ENCODE assay signal across 29 cellular contexts in genomic region chr6:41709375-41709774, GRCh38. TPM values are rescaled to one million over a fixed set of nuclear protein-coding genes. Genes with fewer than 3 reads are reported as not detected.
"Had no signal": no experiment of that assay in that cellular context is flagged by ENCODE, and none has a peak within 500 bp of the region (broad histone marks: within the 10 kb centered on the region; RNA-seq: fewer than 3 reads in every experiment).

No MANE protein-coding gene starts in this region.

- ATAC-seq: effector memory CD8-positive, alpha-beta T cell; gastrocnemius medialis; left cardiac atrium; naive thymus-derived CD8-positive, alpha-beta T cell; pancreas; T-helper 17 cell had no signal

- H3K4me3 Mint-ChIP-seq: activated CD4-positive, alpha-beta memory T cell treated with anti-CD3 and anti-CD28 coated beads, Interleukin-2, amount 10 ng/mL, durations not matched to agents 7 days and 5 days; activated CD4-positive, alpha-beta T cell treated with anti-CD3 and anti-CD28 coated beads, Interleukin-2, amount 10 ng/mL, durations not matched to agents 7 days and 5 days; activated naive CD4-positive, alpha-beta T cell treated with anti-CD3 and anti-CD28 coated beads, Interleukin-2, amount 10 ng/mL, durations not matched to agents 7 days and 5 days; activated T-cell treated with anti-CD3 and anti-CD28 coated beads, Interleukin-2, amount 50 U/mL, for 24 hours; effector memory CD8-positive, alpha-beta T cell; neural crest cell; T-helper 17 cell had no signal

- H3K9me3 Mint-ChIP-seq: activated CD4-positive, alpha-beta memory T cell treated with anti-CD3 and anti-CD28 coated beads, Interleukin-2, amount 10 ng/mL, durations not matched to agents 7 days and 5 days; activated CD4-positive, alpha-beta T cell treated with anti-CD3 and anti-CD28 coated beads, Interleukin-2, amount 10 ng/mL, durations not matched to agents 7 days and 5 days; activated naive CD4-positive, alpha-beta T cell treated with anti-CD3 and anti-CD28 coated beads, Interleukin-2, amount 10 ng/mL, durations not matched to agents 7 days and 5 days; activated T-cell treated with anti-CD3 and anti-CD28 coated beads, Interleukin-2, amount 50 U/mL, for 24 hours; effector memory CD8-positive, alpha-beta T cell; naive thymus-derived CD8-positive, alpha-beta T cell; neural crest cell had no signal

- H3K36me3 ChIP-seq: colonic mucosa, gastrocnemius medialis, pancreas, prostate gland, sigmoid colon had no signal

- H3K4me3 ChIP-seq: colonic mucosa, gastrocnemius medialis, pancreas, prostate gland, sigmoid colon, testis had no signal

- H3K4me1 Mint-ChIP-seq: neural crest cell had no signal

- H3K9me3 ChIP-seq: colonic mucosa, gastrocnemius medialis, pancreas, prostate gland, sigmoid colon, testis had no signal

- H3K27me3 ChIP-seq: colonic mucosa, gastrocnemius medialis, pancreas, sigmoid colon, testis had no signal

- DNase-seq: activated CD4-positive, alpha-beta memory T cell treated with anti-CD3 and anti-CD28 coated beads, Interleukin-2, amount 10 ng/mL, durations not matched to agents 7 days and 5 days; activated CD4-positive, alpha-beta T cell treated with anti-CD3 and anti-CD28 coated beads for 1 hour; activated CD4-positive, alpha-beta T cell treated with anti-CD3 and anti-CD28 coated beads, Interleukin-2, amount 10 ng/mL, durations not matched to agents 7 days and 5 days; activated CD8-positive, alpha-beta memory T cell treated with anti-CD3 and anti-CD28 coated beads, Interleukin-2, amount 50 U/mL, for 48 hours; activated gamma-delta T cell; activated naive CD4-positive, alpha-beta T cell treated with anti-CD3 and anti-CD28 coated beads, Interleukin-2, amount 10 ng/mL, durations not matched to agents 7 days and 5 days; activated T-cell treated with anti-CD3 and anti-CD28 coated beads, Interleukin-2, amount 50 U/mL, for 24 hours; amygdala; colonic mucosa; effector memory CD8-positive, alpha-beta T cell; erythroblast; gastrocnemius medialis; glutamatergic neuron; islet precursor cell; left cardiac atrium; mammary epithelial cell; midbrain; naive thymus-derived CD8-positive, alpha-beta T cell; nucleus accumbens; pancreas; sigmoid colon; small intestine; stimulated activated CD4-positive, alpha-beta T cell treated with anti-CD3 and anti-CD28 coated beads, Interleukin-4, amount 100 ng/mL, for 24 hours; stimulated activated naive CD4-positive, alpha-beta T cell; T-helper 17 cell; T1000; testis had no signal

- H3K27me3 Mint-ChIP-seq: activated CD4-positive, alpha-beta memory T cell treated with anti-CD3 and anti-CD28 coated beads, Interleukin-2, amount 10 ng/mL, durations not matched to agents 7 days and 5 days; activated naive CD4-positive, alpha-beta T cell treated with anti-CD3 and anti-CD28 coated beads, Interleukin-2, amount 10 ng/mL, durations not matched to agents 7 days and 5 days; activated T-cell treated with anti-CD3 and anti-CD28 coated beads, Interleukin-2, amount 50 U/mL, for 24 hours; effector memory CD8-positive, alpha-beta T cell; naive thymus-derived CD8-positive, alpha-beta T cell; T-helper 17 cell had no signal

- H3K27ac ChIP-seq: colonic mucosa, pancreas, prostate gland, testis had no signal

- H3K27ac Mint-ChIP-seq: activated CD4-positive, alpha-beta memory T cell treated with anti-CD3 and anti-CD28 coated beads, Interleukin-2, amount 10 ng/mL, durations not matched to agents 7 days and 5 days; activated CD4-positive, alpha-beta T cell treated with anti-CD3 and anti-CD28 coated beads, Interleukin-2, amount 10 ng/mL, durations not matched to agents 7 days and 5 days; activated naive CD4-positive, alpha-beta T cell treated with anti-CD3 and anti-CD28 coated beads, Interleukin-2, amount 10 ng/mL, durations not matched to agents 7 days and 5 days; activated T-cell treated with anti-CD3 and anti-CD28 coated beads, Interleukin-2, amount 50 U/mL, for 24 hours; T-helper 17 cell had no signal

- H3K36me3 Mint-ChIP-seq: naive thymus-derived CD8-positive, alpha-beta T cell had no signal

RNA-seq across cellular contexts. Expression of gene PGC, which starts 37.8 kb away (rescaled TPM):
- polyA plus RNA-seq: mammary epithelial cell; naive thymus-derived CD8-positive, alpha-beta T cell had no signal
